ENCODE assay signal across 24 cellular contexts in genomic region chr3:72432271-72432670, GRCh38.
"Had no signal": no experiment of that assay in that cellular context is flagged by ENCODE, and none has a peak within 500 bp of the region (broad histone marks: within the 10 kb centered on the region; RNA-seq: fewer than 3 reads in every experiment).

No MANE protein-coding gene starts in this region.

- H3K27me3 Mint-ChIP-seq: activated CD4-positive, alpha-beta memory T cell treated with anti-CD3 and anti-CD28 coated beads for 36 hours; activated naive CD8-positive, alpha-beta T cell treated with anti-CD3 and anti-CD28 coated beads, Interleukin-2, amount 50 U/mL, for 24 hours; central memory CD8-positive, alpha-beta T cell had no signal

- ATAC-seq: activated naive CD4-positive, alpha-beta T cell treated with anti-CD3 and anti-CD28 coated beads, Interleukin-2, amount 50 U/mL, for 72 hours; activated naive CD8-positive, alpha-beta T cell treated with anti-CD3 and anti-CD28 coated beads, Interleukin-2, amount 50 U/mL, for 24 hours; body of pancreas; SK-N-SH treated with all-trans-retinoic acid at 6 μM for 48 hours had no signal

- H3K27ac Mint-ChIP-seq: activated CD4-positive, alpha-beta memory T cell treated with anti-CD3 and anti-CD28 coated beads for 36 hours; activated naive CD8-positive, alpha-beta T cell treated with anti-CD3 and anti-CD28 coated beads, Interleukin-2, amount 50 U/mL, for 24 hours; activated T-helper 1 cell treated with anti-CD3 and anti-CD28 coated beads, Interleukin-12 subunit alpha, Interleukin-12 subunit beta, Interleukin-2, Interleukin-4 antibody, amounts not matched to agents 30 ng/mL and 10 ng/mL and 1 ng/mL, durations not matched to agents 14 hours and 24 hours and 36 hours; T-helper 1 cell treated with Interleukin-12 subunit alpha and Interleukin-12 subunit beta and Interleukin-4 antibody, amounts not matched to agents 30 μg/mL and 1 μg/mL, for 36 hours had no signal

- H3K9me3 Mint-ChIP-seq: activated CD4-positive, alpha-beta memory T cell treated with anti-CD3 and anti-CD28 coated beads for 36 hours; activated naive CD4-positive, alpha-beta T cell treated with anti-CD3 and anti-CD28 coated beads, Interleukin-2, amount 50 U/mL, for 72 hours; activated naive CD8-positive, alpha-beta T cell treated with anti-CD3 and anti-CD28 coated beads, Interleukin-2, amount 50 U/mL, for 24 hours; activated T-helper 1 cell treated with anti-CD3 and anti-CD28 coated beads, Interleukin-12 subunit alpha, Interleukin-12 subunit beta, Interleukin-2, Interleukin-4 antibody, amounts not matched to agents 30 ng/mL and 10 ng/mL and 1 ng/mL, durations not matched to agents 14 hours and 24 hours and 36 hours; central memory CD8-positive, alpha-beta T cell; T-helper 1 cell treated with Interleukin-12 subunit alpha and Interleukin-12 subunit beta and Interleukin-4 antibody, amounts not matched to agents 30 μg/mL and 1 μg/mL, for 36 hours had no signal

- DNase-seq: activated CD4-positive, alpha-beta memory T cell treated with anti-CD3 and anti-CD28 coated beads for 36 hours; activated CD4-positive, alpha-beta T cell treated with anti-CD3 and anti-CD28 coated beads for 48 hours; activated CD4-positive, CD25-positive, alpha-beta regulatory T cell treated with anti-CD3 and anti-CD28 coated beads, Interleukin-2, amount 50 U/mL, for 72 hours; activated CD8-positive, alpha-beta memory T cell treated with anti-CD3 and anti-CD28 coated beads for 24 hours; activated effector memory CD4-positive, alpha-beta T cell treated with anti-CD3 and anti-CD28 coated beads, Interleukin-2, amount 50 U/mL, for 16 hours; activated naive CD4-positive, alpha-beta T cell treated with Interleukin-2 at 50 U/mL for 16 hours; activated naive CD8-positive, alpha-beta T cell treated with anti-CD3 and anti-CD28 coated beads, Interleukin-2, amount 50 U/mL, for 24 hours; amniotic stem cell; body of pancreas; Karpas-422; NCI-H1105 treated with DMSO at 0.1 percent for 48 hours; NCI-H146; NCI-H187 treated with DMSO at 0.1 percent for 48 hours; NCI-H2081 treated with DMSO at 0.1 percent for 48 hours; NCI-H446; NCI-H524; PC-3; SHP77; SW 1271 had no signal

- H3K4me3 Mint-ChIP-seq: activated CD4-positive, alpha-beta memory T cell treated with anti-CD3 and anti-CD28 coated beads for 36 hours; activated naive CD8-positive, alpha-beta T cell treated with anti-CD3 and anti-CD28 coated beads, Interleukin-2, amount 50 U/mL, for 24 hours; activated T-helper 1 cell treated with anti-CD3 and anti-CD28 coated beads, Interleukin-12 subunit alpha, Interleukin-12 subunit beta, Interleukin-2, Interleukin-4 antibody, amounts not matched to agents 30 ng/mL and 10 ng/mL and 1 ng/mL, durations not matched to agents 14 hours and 24 hours and 36 hours; central memory CD8-positive, alpha-beta T cell; T-helper 1 cell treated with Interleukin-12 subunit alpha and Interleukin-12 subunit beta and Interleukin-4 antibody, amounts not matched to agents 30 μg/mL and 1 μg/mL, for 36 hours had no signal
